Comparison of ENCODE assay signal across 1 cellular context in the genomic region with DNA sequence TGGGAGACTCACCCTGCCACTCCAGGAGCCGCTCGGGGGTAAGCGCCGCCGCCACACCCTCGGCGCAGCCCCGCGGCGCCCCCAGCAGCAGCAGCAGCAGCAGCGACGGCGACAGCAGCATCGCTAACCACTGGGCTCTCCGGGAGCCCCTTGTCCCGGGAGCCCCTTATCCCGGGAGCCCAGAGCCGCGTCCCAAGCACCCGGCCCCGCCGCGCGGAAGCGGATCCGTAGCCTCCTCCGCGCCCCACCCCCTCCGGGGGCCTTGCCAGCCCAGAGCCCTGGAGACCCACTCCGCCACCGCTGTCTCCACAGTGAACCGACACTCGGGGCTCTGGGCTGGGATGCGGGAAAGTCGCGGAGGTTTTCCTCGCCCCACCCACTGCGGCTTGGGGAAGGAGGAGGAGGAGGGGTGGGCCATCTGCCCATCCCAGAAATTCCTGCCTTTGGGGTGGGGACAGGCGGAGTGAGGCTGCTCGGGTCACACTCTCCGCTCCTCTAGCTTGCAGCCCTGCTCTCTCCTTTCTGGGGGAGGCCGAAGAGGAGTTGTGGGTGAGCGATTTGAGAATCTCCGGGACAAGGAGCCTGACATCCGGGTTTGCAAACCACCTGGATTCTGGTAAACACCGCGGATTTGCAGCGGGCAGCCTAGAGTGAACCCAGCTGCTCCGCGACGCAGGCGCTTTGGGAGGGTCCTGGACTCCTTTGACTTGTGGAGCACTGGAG.
TF ChIP-seq lines count a peak whose summit lies in the region.

PLA2R1 (minus strand) TSS at position 333 of the 723 bp plus-strand sequence; CDS start at position 121, 212 bp downstream.

TF ChIP-seq in SK-N-SH treated with all-trans-retinoic acid at 6 μM for 48 hours, 23 proteins besides CTCF, POLR2A, EP300 and RAD21 (continued from another document):
- no peak for TF ChIP-seq TSHZ2 (CRISPR knock-in tag; IDR thresholded peaks at IDR 0.05)
TF ChIP-seq in SK-N-SH treated with all-trans-retinoic acid at 6 μM for 48 hours: peak in this region for 0.
